Comparison of ENCODE assay signal across 8 cellular contexts in genomic region chr9:6703898-6704639, GRCh38. TPM values are rescaled to one million over a fixed set of nuclear protein-coding genes. Genes with fewer than 3 reads are reported as not detected.
A peak's percentile ranks its signal among the peaks of the same experiment; 100 is the strongest.
DNase-seq lines count a peak whose midpoint lies in the region; ATAC-seq and TF ChIP-seq lines count a peak whose summit lies in the region.

No MANE protein-coding gene starts in this region.

- peaks cover 8% of the 10 kb centered on the region for H3K4me1 Mint-ChIP-seq in T-helper 17 cell

- H3K4me3 ChIP-seq in GM08714 (ENCODE audit: low read length), result peak overlapping the region; percentile 76; the same call in 1 of the 2 replicates
- H3K4me3 ChIP-seq in ascending aorta, result peak overlapping the region; percentile 62 to 72
- peak overlapping the region; percentile 71 for H3K4me3 ChIP-seq in skeletal muscle satellite cell (ENCODE audit: low read length)

- H3K4me1 ChIP-seq in ascending aorta (no peaks in the 10 kb centered on the region), skeletal muscle satellite cell (ENCODE audit: control insufficient read depth, insufficient read depth, low read length) (peaks cover 11% of the 10 kb centered on the region)

- H3K9ac ChIP-seq in skeletal muscle satellite cell (ENCODE audit: low read depth, low read length), result peak overlapping the region; percentile 70

- intact Hi-C loops in ascending aorta (cut with DNase I), result loop anchor here (1.0 kb wide), 1 partner anchor 53 kb away; the partner anchor contains the start of gene KDM4C

- no peaks in the 10 kb centered on the region for H3K27me3 ChIP-seq in ascending aorta
- H3K27me3 ChIP-seq in skeletal muscle satellite cell (ENCODE audit: control insufficient read depth, insufficient read depth, low read length), result no peaks in the 10 kb centered on the region

- H3K27me3 Mint-ChIP-seq in T-helper 17 cell, result no peaks in the 10 kb centered on the region

- peak overlapping the region; percentile 98 for H3K27ac Mint-ChIP-seq in T-helper 17 cell

- H3K4me2 ChIP-seq in skeletal muscle satellite cell (ENCODE audit: low read length), result peak overlapping the region; percentile 83

- TF ChIP-seq CTCF in ascending aorta (IDR thresholded peaks at IDR 0.05), result peak in 1 of 3 experiments; percentile 3

- DNase-seq in NCI-H1105 (lab: John Stamatoyannopoulos, UW) (peak; percentile 90), T-helper 17 cell (peak; percentile 73 to 78 (median 75)), ascending aorta (ENCODE audit: low spot score in 2 of 2) (peak; percentile 62 to 91), iPS DF 19.7 (ENCODE audit: low read depth, low spot score) (peak; percentile 89), NCI-H1048 (lab: John Stamatoyannopoulos, UW) (no peak)

- ATAC-seq in HG02588 (IDR thresholded peaks at IDR 0.05; ENCODE audit: unreplicated experiment), result peak; percentile 83
- ATAC-seq in T-helper 17 cell, result peak; percentile 90

- H3K27ac ChIP-seq in ascending aorta, result peak overlapping the region; percentile 68 to 69

- peak overlapping the region; percentile 98 for H3K4me3 Mint-ChIP-seq in T-helper 17 cell

- H3K36me3 ChIP-seq in ascending aorta, result no peaks in the 10 kb centered on the region
- H3K36me3 ChIP-seq in skeletal muscle satellite cell (ENCODE audit: insufficient read depth, low read length), result no peaks in the 10 kb centered on the region

- H3K9me3 ChIP-seq in T-helper 17 cell (ENCODE audit: control insufficient read depth, low read length, poor library complexity, severe bottlenecking), result no peaks in the 10 kb centered on the region
- no peaks in the 10 kb centered on the region for H3K9me3 ChIP-seq in ascending aorta
- H3K9me3 ChIP-seq in skeletal muscle satellite cell (replicated peaks; ENCODE audit: low read length), result no peaks in the 10 kb centered on the region

- H3K36me3 Mint-ChIP-seq in T-helper 17 cell (ENCODE audit: low read depth), result peaks cover 2% of the 10 kb centered on the region

RNA-seq across cellular contexts. Expression of gene KDM4C, which starts 53.7 kb away (rescaled TPM):
- total RNA-seq in T-helper 17 cell (10 to 100 TPM; 97.7 to 98.6 TPM), ascending aorta (12.7 TPM)
- 24.2 and 26.6 TPM in 2 replicates for total RNA-seq in skeletal muscle satellite cell (2012; rRNA removed)

RNA-seq across cellular contexts. Expression of gene GLDC, which starts 58.5 kb away (rescaled TPM):
- 1 to 10 TPM in 1 of 2 donors, not detected in 1; 1.1 TPM for total RNA-seq in T-helper 17 cell
- 0.64 TPM for total RNA-seq in ascending aorta
- 9.2 and 13.2 TPM in 2 replicates for total RNA-seq in skeletal muscle satellite cell (2012; rRNA removed)
